8 cellular contexts compared by ENCODE assay signal in genomic region chr1:220733090-220733569, GRCh38. TPM values are rescaled to one million over a fixed set of nuclear protein-coding genes. Genes with fewer than 3 reads are reported as not detected.
DNase-seq lines count a peak whose midpoint lies in the region; ATAC-seq and TF ChIP-seq lines count a peak whose summit lies in the region.

No MANE protein-coding gene starts in this region.

- H3K27ac ChIP-seq in adrenal gland = peak overlapping the region in 2 of 5 donors; percentile 18 to 52
- peak overlapping the region; percentile 94 for H3K27ac ChIP-seq in right cardiac atrium (ENCODE audit: low read length)

- no peaks in the 10 kb centered on the region for H3K36me3 ChIP-seq in adrenal gland (replicated peaks in 1 of 2)

- no peaks in the 10 kb centered on the region for H3K27me3 Mint-ChIP-seq in T-cell

- no peak for TF ChIP-seq POLR2A in adrenal gland (IDR thresholded peaks at IDR 0.05)

- WGBS in adrenal gland, 4 donors = 1 to 2% (median 1%) methylated on average over 14 to 15 of the region's 15 CpGs
- 2% methylated on average over 15 of the region's 15 CpGs for WGBS in right cardiac atrium

- no peaks in the 10 kb centered on the region for H3K36me3 Mint-ChIP-seq in T-cell

- ATAC-seq in HG02642 (IDR thresholded peaks at IDR 0.05; ENCODE audit: poor library complexity, unreplicated experiment) = peak; percentile 91
- ATAC-seq in T-cell (replicated peaks in 1 of 4) = peak; percentile 82 to 90 (median 86)
- ATAC-seq in right cardiac atrium = peak; percentile 93 to 98

- CTCF ChIA-PET in T-cell (lab: Charles Lee) = interaction anchor here (0.6 to 2.0 kb wide), 39 partner anchors 10 to 1911 kb away, joined by 3 to 24 read pairs (median 4); partner anchors contain the start of genes BPNT1 (in 1 of the 2) and RAB3GAP2 (in 1 of the 2)

- peak overlapping the region in 1 of 4 donors; percentile 28 for H3K4me3 ChIP-seq in adrenal gland
- H3K4me3 ChIP-seq in right cardiac atrium (ENCODE audit: low read length) = peak overlapping the region; percentile 55
- peak overlapping the region; percentile 13 for H3K4me3 ChIP-seq in retinal pigment epithelial cell (ENCODE audit: low read length)

- H3K27me3 ChIP-seq in adrenal gland (no peaks in the 10 kb centered on the region), right cardiac atrium (ENCODE audit: control insufficient read depth, insufficient read depth) (no peaks in the 10 kb centered on the region)

- DNase-seq in NCI-H1105 (lab: John Stamatoyannopoulos, UW) = peak; percentile 70
- DNase-seq in T-cell = peak; percentile 41 to 80 (median 68)
- DNase-seq in adrenal gland = peak; percentile 68 to 84 (median 79)
- peak; percentile 80 to 89 (median 82) for DNase-seq in right cardiac atrium
- DNase-seq in retinal pigment epithelial cell (ENCODE audit: low read depth) = no peak
- DNase-seq in cortex of kidney (lab: John Stamatoyannopoulos, UW) = no peak

- H3K9me3 Mint-ChIP-seq in T-cell = no peaks in the 10 kb centered on the region

- intact Hi-C loops in adrenal gland (cut with DNase I) (loop anchor here in 1 of 2 donors (5.0 kb wide), 1 partner anchor 41 kb away; the partner anchor contains the start of gene C1orf115), right cardiac atrium (cut with DNase I) (loop anchor here in 3 of 4 donors (2.0 to 5.0 kb wide), 3 partner anchors 41 to 52 kb away; partner anchors contain the start of gene C1orf115 (in 3 of the 3))

- peaks cover 0 to 14% of the 10 kb centered on the region in 2 donors for H3K4me1 ChIP-seq in adrenal gland (replicated peaks in 1 of 2)
- peaks cover 6% of the 10 kb centered on the region for H3K4me1 ChIP-seq in right cardiac atrium (ENCODE audit: control insufficient read depth, insufficient read depth, low read length)

- TF ChIP-seq CTCF in GM12872 (IDR thresholded peaks at IDR 0.05; ENCODE audit: insufficient read depth, low read depth, low read length) = peak; percentile 83
- peak; percentile 71 to 88 (median 86) for TF ChIP-seq CTCF in adrenal gland (IDR thresholded peaks at IDR 0.05)
- peak; percentile 86 for TF ChIP-seq CTCF in retinal pigment epithelial cell (conservative IDR thresholded peaks at IDR 0.05; ENCODE audit: low read depth, low read length)

- no peaks in the 10 kb centered on the region for H3K9me3 ChIP-seq in adrenal gland (replicated peaks in 1 of 3)
- H3K9me3 ChIP-seq in right cardiac atrium (ENCODE audit: control insufficient read depth, low read length) = no peaks in the 10 kb centered on the region

- no peak overlapping the region for H3K27ac Mint-ChIP-seq in T-cell

- peaks cover 0 to 19% (median 16%) of the 10 kb centered on the region in 3 donors for H3K4me1 Mint-ChIP-seq in T-cell

- H3K4me3 Mint-ChIP-seq in T-cell = peak overlapping the region in 2 of 3 donors; percentile 43 to 47

- POLR2A ChIA-PET in T-cell (lab: Charles Lee) = interaction anchor here in 1 of 2 donors (0.7 kb wide), 1 partner anchor 674 kb away, joined by 7 read pairs; no protein-coding TSS in a partner anchor

RNA-seq across cellular contexts. Expression of gene MTARC2, which starts 15.0 kb away (rescaled TPM):
- total RNA-seq in T-cell = under 1 TPM in 3 of 5 donors, not detected in 2; 0.33 to 0.47 (median 0.41) TPM
- 10 to 100 TPM; 18.3 to 48.6 (median 29.8) TPM for total RNA-seq in adrenal gland
- polyA plus RNA-seq in adrenal gland = 10 to 100 TPM; 13.7 to 46.1 (median 23.5) TPM
- 10 to 100 TPM; 25.9 to 33.0 (median 31.5) TPM for total RNA-seq in right cardiac atrium
- polyA plus RNA-seq in right cardiac atrium = 26.3 TPM

RNA-seq across cellular contexts. Expression of gene C1orf115, which starts 43.0 kb away (rescaled TPM):
- total RNA-seq in T-cell = 1 to 10 TPM in 4 of 5 donors, under 1 TPM in 1; 0.45 to 1.6 (median 1.3) TPM
- 10 to 100 TPM in 1 of 8 donors, 1 to 10 TPM in 7; 1.1 to 12.7 (median 7.0) TPM for total RNA-seq in adrenal gland
- polyA plus RNA-seq in adrenal gland = 1 to 10 TPM; 4.5 to 7.7 (median 7.3) TPM
- 10 to 100 TPM; 10.3 to 16.1 (median 12.7) TPM for total RNA-seq in right cardiac atrium
- 15.1 TPM for polyA plus RNA-seq in right cardiac atrium

RNA-seq across cellular contexts. Expression of gene MTARC1, which starts 53.6 kb away (rescaled TPM):
- under 1 TPM in 2 of 5 donors, not detected in 3; 0.03 to 0.09 TPM for total RNA-seq in T-cell
- 10 to 100 TPM in 2 of 8 donors, 1 to 10 TPM in 6; 5.3 to 16.5 (median 8.7) TPM for total RNA-seq in adrenal gland
- polyA plus RNA-seq in adrenal gland = 10 to 100 TPM; 10.6 to 26.1 (median 12.7) TPM
- 10 to 100 TPM in 1 of 4 donors, 1 to 10 TPM in 3; 3.2 to 10.9 (median 3.5) TPM for total RNA-seq in right cardiac atrium
- 13.4 TPM for polyA plus RNA-seq in right cardiac atrium

Comparison
In these comparisons a context has a peak if more than half of its experiments do, and no peak if none do; other contexts are left out.
1. DNase-seq: peak in NCI-H1105 (single experiment), T-cell (34 of 34), adrenal gland (7 of 7) and right cardiac atrium (3 of 3); none in retinal pigment epithelial cell (single experiment) and cortex of kidney (single experiment).
2. RNA of gene MTARC2, which starts 15.0 kb away (total RNA-seq): 25.9 to 33.0 TPM in right cardiac atrium and 18.3 to 48.6 TPM in adrenal gland; 0.33 to 0.47 TPM in T-cell; every median in the first group is over 10 times any median in the second.
3. Peak in every context shown above with its lines, with median percentiles within 50 percentile points of each other: CTCF ChIP-seq and ATAC-seq.